Comparison of ENCODE assay signal across 13 cellular contexts in genomic region chr1:115051850-115052249, GRCh38. TPM values are rescaled to one million over a fixed set of nuclear protein-coding genes. Genes with fewer than 3 reads are reported as not detected.
"Had no signal": no experiment of that assay in that cellular context is flagged by ENCODE, and none has a peak within 500 bp of the region (broad histone marks: within the 10 kb centered on the region; RNA-seq: fewer than 3 reads in every experiment).

No MANE protein-coding gene starts in this region.

- DNase-seq: lower lobe of right lung, sigmoid colon, spleen had no signal

- FAIRE-seq: colon had no signal

- H3K4me1 ChIP-seq: adrenal gland, lower lobe of right lung had no signal

- H3K9ac ChIP-seq: neural progenitor cell had no signal

- H3K4me2 ChIP-seq: neural progenitor cell had no signal

- H3K36me3 ChIP-seq: adrenal gland, lower lobe of right lung, neural progenitor cell, thyroid gland had no signal

- H3K27me3 ChIP-seq: adrenal gland, neural progenitor cell, sigmoid colon, thyroid gland had no signal

- H3K9me3 ChIP-seq: adrenal gland, lower lobe of right lung, sigmoid colon, spleen, thyroid gland had no signal

- H3K4me3 ChIP-seq: adrenal gland, lower lobe of right lung, neural progenitor cell, sigmoid colon, spleen, thyroid gland had no signal

- H3K27ac ChIP-seq: adrenal gland, lower lobe of right lung, neural progenitor cell, spleen, thyroid gland had no signal

- H2AFZ ChIP-seq: neural progenitor cell had no signal

RNA-seq across cellular contexts. Expression of gene TSHB, which starts 22.2 kb away (rescaled TPM):
- total RNA-seq: activated CD4-positive, alpha-beta T cell treated with anti-CD3 and anti-CD28 coated beads for 36 hours; activated CD8-positive, alpha-beta T cell treated with anti-CD3 and anti-CD28 coated beads for 36 hours; adrenal gland; lower lobe of right lung; osteocyte; pulmonary artery endothelial cell; sigmoid colon; spleen; T-helper 17 cell; thyroid gland had no signal
- polyA plus RNA-seq: adrenal gland, immature natural killer cell, sigmoid colon, spleen had no signal
